8 cellular contexts compared by ENCODE assay signal in genomic region chr2:165795011-165795410, GRCh38. TPM values are rescaled to one million over a fixed set of nuclear protein-coding genes. Genes with fewer than 3 reads are reported as not detected.
A peak's percentile ranks its signal among the peaks of the same experiment; 100 is the strongest.
DNase-seq lines count a peak whose midpoint lies in the region; ATAC-seq and TF ChIP-seq lines count a peak whose summit lies in the region.

No MANE protein-coding gene starts in this region.

- peak overlapping the region; percentile 97 for H3K27ac Mint-ChIP-seq in activated T-cell treated with anti-CD3 and anti-CD28 coated beads, Interleukin-2, amount 50 U/mL, for 72 hours
- H3K27ac Mint-ChIP-seq in stimulated activated effector memory CD8-positive, alpha-beta T cell treated with anti-CD3 and anti-CD28 coated beads, Interleukin-12 subunit alpha, Interleukin-12 subunit beta, amount 100 ng/mL, for 72 hours, result peak overlapping the region; percentile 96

- intact Hi-C loops in head of caudate nucleus (cut with DNase I), result no loop called here

- H3K36me3 ChIP-seq in Karpas-422 (ENCODE audit: insufficient read depth, low read length), result no peaks in the 10 kb centered on the region

- H4K20me1 ChIP-seq in Karpas-422 (ENCODE audit: insufficient read depth, low read depth, low read length), result no peaks in the 10 kb centered on the region

- TF ChIP-seq CTCF in epithelial cell of proximal tubule (conservative IDR thresholded peaks at IDR 0.05; ENCODE audit: low read depth, low read length), result no peak

- no peak overlapping the region for H2AFZ ChIP-seq in Karpas-422 (ENCODE audit: low read length)

- peaks cover 47% of the 10 kb centered on the region for H3K27me3 Mint-ChIP-seq in activated T-cell treated with anti-CD3 and anti-CD28 coated beads, Interleukin-2, amount 50 U/mL, for 72 hours (ENCODE audit: low read depth)

- no peaks in the 10 kb centered on the region for H3K79me2 ChIP-seq in Karpas-422 (ENCODE audit: low read length)

- peaks cover 11% of the 10 kb centered on the region for H3K4me1 ChIP-seq in Karpas-422 (ENCODE audit: low read length)

- H3K27me3 ChIP-seq in Karpas-422 (ENCODE audit: low read length), result no peaks in the 10 kb centered on the region

- H3K4me1 Mint-ChIP-seq in activated T-cell treated with anti-CD3 and anti-CD28 coated beads, Interleukin-2, amount 50 U/mL, for 72 hours (ENCODE audit: low read depth), result peaks cover 34% of the 10 kb centered on the region
- peaks cover 42% of the 10 kb centered on the region for H3K4me1 Mint-ChIP-seq in stimulated activated effector memory CD8-positive, alpha-beta T cell treated with anti-CD3 and anti-CD28 coated beads, Interleukin-12 subunit alpha, Interleukin-12 subunit beta, amount 100 ng/mL, for 72 hours

- no peak for DNase-seq in activated T-cell treated with anti-CD3 and anti-CD28 coated beads, Interleukin-2, amount 50 U/mL, for 72 hours
- no peak for DNase-seq in activated T-cell treated with anti-CD3 and anti-CD28 coated beads, Interleukin-2, amount 50 U/mL, for 48 hours
- no peak for DNase-seq in Karpas-422
- no peak for DNase-seq in epithelial cell of proximal tubule (ENCODE audit: low read depth)
- no peak for DNase-seq in stimulated activated effector memory CD8-positive, alpha-beta T cell treated with anti-CD3 and anti-CD28 coated beads, Interleukin-12 subunit alpha, Interleukin-12 subunit beta, amount 100 ng/mL, for 72 hours (ENCODE audit: low spot score in 2 of 2)
- no peak for DNase-seq in C1 segment of cervical spinal cord (lab: John Stamatoyannopoulos, UW)
- DNase-seq in hepatic stellate cell (ENCODE audit: low spot score), result no peak
- no peak for DNase-seq in head of caudate nucleus

- H3K9ac ChIP-seq in Karpas-422 (ENCODE audit: low read length), result no peak overlapping the region

- no peaks in the 10 kb centered on the region for H3K9me3 ChIP-seq in Karpas-422 (ENCODE audit: low read length)

- no peak overlapping the region for H3K27ac ChIP-seq in Karpas-422 (ENCODE audit: low read length)

- peak overlapping the region; percentile 93 to 99 for H3K4me3 Mint-ChIP-seq in activated T-cell treated with anti-CD3 and anti-CD28 coated beads, Interleukin-2, amount 50 U/mL, for 72 hours
- H3K4me3 Mint-ChIP-seq in stimulated activated effector memory CD8-positive, alpha-beta T cell treated with anti-CD3 and anti-CD28 coated beads, Interleukin-12 subunit alpha, Interleukin-12 subunit beta, amount 100 ng/mL, for 72 hours, result peak overlapping the region; percentile 81

- H3K9me2 ChIP-seq in Karpas-422 (replicated peaks; ENCODE audit: insufficient read depth, low read length), result no peaks in the 10 kb centered on the region

- no peak overlapping the region for H3K4me3 ChIP-seq in Karpas-422 (ENCODE audit: low read length)
- peak overlapping the region; percentile 67 for H3K4me3 ChIP-seq in epithelial cell of proximal tubule (ENCODE audit: low read depth, low read length)

- ATAC-seq in activated T-cell treated with anti-CD3 and anti-CD28 coated beads, Interleukin-2, amount 50 U/mL, for 72 hours (replicated peaks in 1 of 2), result no peak
- peak; percentile 27 for ATAC-seq in stimulated activated effector memory CD8-positive, alpha-beta T cell treated with anti-CD3 and anti-CD28 coated beads, Interleukin-12 subunit alpha, Interleukin-12 subunit beta, amount 100 ng/mL, for 72 hours

- H3K4me2 ChIP-seq in Karpas-422 (ENCODE audit: low read depth, low read length, poor library complexity, severe bottlenecking), result peak overlapping the region; percentile 78

- peaks cover 5 to 7% of the 10 kb centered on the region in 2 donors for H3K36me3 Mint-ChIP-seq in activated T-cell treated with anti-CD3 and anti-CD28 coated beads, Interleukin-2, amount 50 U/mL, for 72 hours (ENCODE audit: insufficient read depth in 2 of 2)
- H3K36me3 Mint-ChIP-seq in stimulated activated effector memory CD8-positive, alpha-beta T cell treated with anti-CD3 and anti-CD28 coated beads, Interleukin-12 subunit alpha, Interleukin-12 subunit beta, amount 100 ng/mL, for 72 hours, result peaks cover 5% of the 10 kb centered on the region

- H3K9me3 Mint-ChIP-seq in activated T-cell treated with anti-CD3 and anti-CD28 coated beads, Interleukin-2, amount 50 U/mL, for 72 hours, result no peaks in the 10 kb centered on the region
- no peaks in the 10 kb centered on the region for H3K9me3 Mint-ChIP-seq in stimulated activated effector memory CD8-positive, alpha-beta T cell treated with anti-CD3 and anti-CD28 coated beads, Interleukin-12 subunit alpha, Interleukin-12 subunit beta, amount 100 ng/mL, for 72 hours

RNA-seq across cellular contexts. Expression of gene GALNT3, which starts 1.0 kb away (rescaled TPM):
- total RNA-seq in activated T-cell treated with anti-CD3 and anti-CD28 coated beads, Interleukin-2, amount 50 U/mL, for 72 hours, result 10 to 100 TPM; 13.1 to 16.2 TPM
- 0.94 and 3.0 TPM in 2 replicates for total RNA-seq in Karpas-422 (2014; rRNA removed; shearing (Covaris generic); ENCODE audit: low replicate concordance)
- total RNA-seq in epithelial cell of proximal tubule, result 28.7 and 48.7 TPM in 2 replicates
